Comparison of ENCODE assay signal across 24 cellular contexts in genomic region chr3:114115151-114115550, GRCh38.
"Had no signal": no experiment of that assay in that cellular context is flagged by ENCODE, and none has a peak within 500 bp of the region (broad histone marks: within the 10 kb centered on the region; RNA-seq: fewer than 3 reads in every experiment).

No MANE protein-coding gene starts in this region.

- H3K4me3 Mint-ChIP-seq: naive thymus-derived CD4-positive, alpha-beta T cell; natural killer cell treated with Interleukin-12 subunit alpha and Interleukin-12 subunit beta and Interleukin-15 and Interleukin-18, amount 100 ng/mL, for 72 hours; stimulated activated naive B cell treated with anti-CD40 and anti-IgM and Interleukin-4, amounts not matched to agents 10 μg/mL and 1 μg/mL and 100 μg/mL, for 72 hours had no signal

- H3K27me3 Mint-ChIP-seq: progenitor cell of endocrine pancreas had no signal

- H3K27ac Mint-ChIP-seq: naive thymus-derived CD4-positive, alpha-beta T cell; natural killer cell treated with Interleukin-12 subunit alpha and Interleukin-12 subunit beta and Interleukin-15 and Interleukin-18, amount 100 ng/mL, for 72 hours; progenitor cell of endocrine pancreas; stimulated activated naive B cell treated with anti-CD40 and anti-IgM and Interleukin-4, amounts not matched to agents 10 μg/mL and 1 μg/mL and 100 μg/mL, for 72 hours had no signal

- H3K4me2 ChIP-seq: smooth muscle cell had no signal

- ATAC-seq: mucosa of descending colon; naive thymus-derived CD4-positive, alpha-beta T cell; natural killer cell treated with Interleukin-12 subunit alpha and Interleukin-12 subunit beta and Interleukin-15 and Interleukin-18, amount 100 ng/mL, for 72 hours; right lobe of liver; stimulated activated naive B cell treated with anti-CD40 and anti-IgM and Interleukin-4, amounts not matched to agents 10 μg/mL and 1 μg/mL and 100 μg/mL, for 72 hours; stimulated activated naive CD8-positive, alpha-beta T cell treated with anti-CD3 and anti-CD28 coated beads, Interleukin-15, Interleukin-2, amounts not matched to agents 100 U/mL and 50 U/mL, for 24 hours had no signal

- H3K27me3 ChIP-seq: ovary, right atrium auricular region, right lobe of liver, stomach, testis, thyroid gland, transverse colon, upper lobe of left lung, vagina had no signal

- H3K9me3 ChIP-seq: left ventricle myocardium inferior, mucosa of descending colon, ovary, right atrium auricular region, right lobe of liver, stomach, testis, thyroid gland, transverse colon, upper lobe of left lung, vagina had no signal

- H3K4me1 ChIP-seq: right atrium auricular region, right lobe of liver, testis, thyroid gland, transverse colon, vagina had no signal

- H3K4me3 ChIP-seq: left ventricle myocardium inferior, lung, mucosa of descending colon, ovary, right atrium auricular region, right lobe of liver, smooth muscle cell, stomach, testis, thyroid gland, transverse colon, upper lobe of left lung, vagina had no signal

- H3K27ac ChIP-seq: left ventricle myocardium inferior, ovary, right atrium auricular region, right lobe of liver, stomach, testis, thyroid gland, transverse colon, upper lobe of left lung, vagina had no signal

- H3K36me3 Mint-ChIP-seq: naive thymus-derived CD4-positive, alpha-beta T cell; natural killer cell treated with Interleukin-12 subunit alpha and Interleukin-12 subunit beta and Interleukin-15 and Interleukin-18, amount 100 ng/mL, for 72 hours; stimulated activated naive B cell treated with anti-CD40 and anti-IgM and Interleukin-4, amounts not matched to agents 10 μg/mL and 1 μg/mL and 100 μg/mL, for 72 hours had no signal

- DNase-seq: islet precursor cell; left ventricle myocardium inferior; midbrain; mucosa of descending colon; naive thymus-derived CD4-positive, alpha-beta T cell; ovary; right lobe of liver; stimulated activated CD4-positive, alpha-beta T cell treated with anti-CD3 and anti-CD28 coated beads, Interleukin-1b, Interleukin-23, amount 100 ng/mL, for 48 hours; stimulated activated CD4-positive, alpha-beta T cell treated with anti-CD3 and anti-CD28 coated beads, Interleukin-2, amount 100 ng/mL, for 48 hours; stimulated activated CD4-positive, alpha-beta T cell treated with anti-CD3 and anti-CD28 coated beads, Interleukin-4, amount 100 ng/mL, for 4 hours; stimulated activated CD8-positive, alpha-beta memory T cell treated with anti-CD3 and anti-CD28 coated beads, Interleukin-4, amount 100 ng/mL, for 48 hours; stimulated activated naive B cell treated with anti-CD40 and anti-IgM and Interleukin-4, amounts not matched to agents 10 μg/mL and 1 μg/mL and 100 μg/mL, for 72 hours; stimulated activated naive CD8-positive, alpha-beta T cell treated with anti-CD3 and anti-CD28 coated beads, Interleukin-15, Interleukin-2, amounts not matched to agents 100 U/mL and 50 U/mL, for 24 hours; stomach; testis; thyroid gland; transverse colon; upper lobe of left lung had no signal

- H3K9me3 Mint-ChIP-seq: naive thymus-derived CD4-positive, alpha-beta T cell; natural killer cell treated with Interleukin-12 subunit alpha and Interleukin-12 subunit beta and Interleukin-15 and Interleukin-18, amount 100 ng/mL, for 72 hours; stimulated activated naive B cell treated with anti-CD40 and anti-IgM and Interleukin-4, amounts not matched to agents 10 μg/mL and 1 μg/mL and 100 μg/mL, for 72 hours had no signal

- H3K36me3 ChIP-seq: left ventricle myocardium inferior, ovary, right atrium auricular region, right lobe of liver, stomach, thyroid gland, transverse colon, upper lobe of left lung, vagina had no signal
